ENCODE assay signal across 15 cellular contexts in genomic region chr11:31887180-31887579, GRCh38.
A peak's percentile ranks its signal among the peaks of the same experiment; 100 is the strongest.
DNase-seq lines count a peak whose midpoint lies in the region; ATAC-seq, FAIRE-seq and TF ChIP-seq lines count a peak whose summit lies in the region.
"Had no signal": no experiment of that assay in that cellular context is flagged by ENCODE, and none has a peak within 500 bp of the region (broad histone marks: within the 10 kb centered on the region; RNA-seq: fewer than 3 reads in every experiment).

No MANE protein-coding gene starts in this region.

- H3K4me1 ChIP-seq in Panc1 (ENCODE audit: control insufficient read depth, insufficient read depth, low read length) (no peaks in the 10 kb centered on the region), keratinocyte (ENCODE audit: control insufficient read depth, extremely low read depth, insufficient read depth, low read length) (no peaks in the 10 kb centered on the region)
- H3K4me1 ChIP-seq: left lung had no signal

- dilution Hi-C loops in keratinocyte (cut with MboI; ENCODE audit: extremely low pct_ligation_motif_present, low sequenced_read_pairs) = no loop called here

- H3K79me2 ChIP-seq in keratinocyte (ENCODE audit: control insufficient read depth, insufficient read depth, low read length) = no peaks in the 10 kb centered on the region

- H2AFZ ChIP-seq in keratinocyte (ENCODE audit: control insufficient read depth, low read length) = no peak overlapping the region

- H3K27me3 ChIP-seq in Panc1 (ENCODE audit: control insufficient read depth, insufficient read depth, low read length) = peaks cover 12% of the 10 kb centered on the region
- H3K27me3 ChIP-seq in keratinocyte (ENCODE audit: control insufficient read depth, extremely low read depth, insufficient read depth, low read length) = no peaks in the 10 kb centered on the region

- CTCF ChIA-PET in Panc1 (lab: Charles Lee) = no interaction called here

- H3K9me3 ChIP-seq in Panc1 (ENCODE audit: control insufficient read depth, insufficient read depth, low read depth, low read length) (no peaks in the 10 kb centered on the region), keratinocyte (ENCODE audit: control insufficient read depth, low read depth, low read length) (no peaks in the 10 kb centered on the region)
- H3K9me3 ChIP-seq: left lung had no signal

- no peak for FAIRE-seq in H54 (lab: Jason Lieb, UNC)
- FAIRE-seq in keratinocyte (lab: Jason Lieb, UNC) = no peak
- FAIRE-seq: HTR-8/SVneo had no signal

- POLR2A ChIA-PET in Panc1 (lab: Charles Lee) = no interaction called here

- no peak overlapping the region for H3K9ac ChIP-seq in keratinocyte (ENCODE audit: control insufficient read depth, extremely low read depth, insufficient read depth, low read length)

- TF ChIP-seq POLR2A in H54 (IDR thresholded peaks at IDR 0.05; ENCODE audit: low read depth, low read length) = no peak

- H3K36me3 ChIP-seq in Panc1 (ENCODE audit: control insufficient read depth, insufficient read depth, low read length) (no peaks in the 10 kb centered on the region), keratinocyte (ENCODE audit: control insufficient read depth in 2 of 2, extremely low read depth in 1 of 2, insufficient read depth in 2 of 2, low read length in 2 of 2) (no peaks in the 10 kb centered on the region)
- H3K36me3 ChIP-seq: left lung had no signal

- intact Hi-C loops in Panc1 (cut with micrococcal nuclease; ENCODE audit: unreplicated experiment) = loop anchor here (10.0 kb wide), 1 partner anchor 288 kb away; no protein-coding TSS in a partner anchor

- H4K20me1 ChIP-seq in keratinocyte (ENCODE audit: control insufficient read depth, extremely low read depth, insufficient read depth, low read length) = no peaks in the 10 kb centered on the region

- no peaks in the 10 kb centered on the region for H3K9me1 ChIP-seq in keratinocyte (ENCODE audit: control insufficient read depth, extremely low read depth, insufficient read depth, low read length)

- TF ChIP-seq CTCF in Panc1 (IDR thresholded peaks at IDR 0.05) = peak; percentile 53
- TF ChIP-seq CTCF in keratinocyte (optimal IDR thresholded peaks at IDR 0.05 in 1 of 3, IDR thresholded peaks at IDR 0.05 in 1 of 3, conservative IDR thresholded peaks at IDR 0.05 in 1 of 3; ENCODE audit: extremely low read depth in 1 of 3, insufficient read depth in 2 of 3, low read length in 3 of 3) = peak; percentile 18 to 38 (median 26)

- H3K4me3 ChIP-seq in Panc1 (ENCODE audit: low read depth in 2 of 2, low read length in 2 of 2) (no peak overlapping the region), keratinocyte (ENCODE audit: control insufficient read depth in 2 of 3, extremely low read depth in 1 of 3, insufficient read depth in 2 of 3, low read depth in 1 of 3, low read length in 3 of 3) (no peak overlapping the region)
- H3K4me3 ChIP-seq: coronary artery, left lung had no signal

- H3K27ac ChIP-seq in Panc1 (ENCODE audit: low read length) (no peak overlapping the region), keratinocyte (ENCODE audit: control insufficient read depth, insufficient read depth, low read length) (no peak overlapping the region)
- H3K27ac ChIP-seq: coronary artery, left lung had no signal

- in situ Hi-C loops in Panc1 (cut with HindIII; ENCODE audit: low pct_unique_long_range_greater_than_20kb, low sequenced_read_pairs) = no loop called here

- no peak overlapping the region for H3K4me2 ChIP-seq in keratinocyte (ENCODE audit: control insufficient read depth, extremely low read depth, insufficient read depth, low read depth, low read length)

- no peak for ATAC-seq in Panc1
- ATAC-seq: left lung had no signal

- DNase-seq in activated CD4-positive, alpha-beta T cell treated with anti-CD3 and anti-CD28 coated beads for 48 hours = peak; percentile 20
- DNase-seq in activated CD4-positive, alpha-beta T cell treated with anti-CD3 and anti-CD28 coated beads, Interleukin-2, amount 50 U/mL, for 1 hour = no peak
- DNase-seq in H54 (ENCODE audit: insufficient read length, low spot score) (peak; percentile 29), Panc1 (ENCODE audit: low read depth, low spot score) (no peak), keratinocyte (ENCODE audit: low read depth, low spot score) (no peak), epidermal melanocyte (ENCODE audit: insufficient read length, low spot score) (no peak), RPMI8226 (no peak)
- DNase-seq in activated CD8-positive, alpha-beta memory T cell treated with anti-CD3 and anti-CD28 coated beads for 24 hours = no peak
- DNase-seq: activated CD4-positive, alpha-beta T cell treated with anti-CD3 and anti-CD28 coated beads for 1 hour; activated naive CD4-positive, alpha-beta T cell; left lung; NCI-H2171; SHP77 had no signal

- no TSS peak for BruUV-seq in Panc1 (replicated peaks; lab: Mats Ljungman, UMichigan)

Comparison
In these comparisons a context has a peak if more than half of its experiments do, and no peak if none do; other contexts are left out.
1. DNase-seq: peak in activated CD4-positive, alpha-beta T cell treated with anti-CD3 and anti-CD28 coated beads for 48 hours (single experiment) and H54 (single experiment); none in activated CD4-positive, alpha-beta T cell treated with anti-CD3 and anti-CD28 coated beads, Interleukin-2, amount 50 U/mL, for 1 hour (single experiment), Panc1 (single experiment), keratinocyte (single experiment), activated CD8-positive, alpha-beta memory T cell treated with anti-CD3 and anti-CD28 coated beads for 24 hours (single experiment), epidermal melanocyte (single experiment) and RPMI8226 (single experiment).